In genomic region chr9:72013188-72013877, GRCh38 we compare ENCODE assay signal across 20 cellular contexts. TPM values are rescaled to one million over a fixed set of nuclear protein-coding genes. Genes with fewer than 3 reads are reported as not detected.
DNase-seq lines count a peak whose midpoint lies in the region; ATAC-seq, FAIRE-seq and TF ChIP-seq lines count a peak whose summit lies in the region.
"Had no signal": no experiment of that assay in that cellular context is flagged by ENCODE, and none has a peak within 500 bp of the region (broad histone marks: within the 10 kb centered on the region; RNA-seq: fewer than 3 reads in every experiment).

No MANE protein-coding gene starts in this region.

- TF ChIP-seq EP300 in HepG2 (IDR thresholded peaks at IDR 0.05; ENCODE audit: low read depth in 2 of 2, low read length in 2 of 2) (no peak), HepG2 (CRISPR knock-in tag; IDR thresholded peaks at IDR 0.05; ENCODE audit: borderline replicate concordance) (no peak), H1 (IDR thresholded peaks at IDR 0.05; ENCODE audit: borderline replicate concordance in 1 of 2, low read depth in 2 of 2, low read length in 2 of 2) (no peak)

- H3K4me1 Mint-ChIP-seq in activated CD4-positive, alpha-beta T cell treated with anti-CD3 and anti-CD28 coated beads for 36 hours = peaks cover 9% of the 10 kb centered on the region

- no peak overlapping the region for H3K56ac ChIP-seq in H1 (replicated peaks; ENCODE audit: insufficient read length, low read depth, low read length)

- no peak overlapping the region for H4K5ac ChIP-seq in H1 (ENCODE audit: insufficient read length, low read depth, low read length)

- H3K23me2 ChIP-seq in H1 (ENCODE audit: low read depth, low read length) = no peaks in the 10 kb centered on the region

- no peak overlapping the region for H2BK12ac ChIP-seq in H1 (ENCODE audit: low read depth, low read length)

- no TSS peak for BruUV-seq in HepG2 (replicated peaks; lab: Mats Ljungman, UMichigan)

- H3K4me1 ChIP-seq in HepG2 (ENCODE audit: insufficient read depth, low read length) = peaks cover 36% of the 10 kb centered on the region
- H3K4me1 ChIP-seq in right lobe of liver = no peaks in the 10 kb centered on the region
- peaks cover 8% of the 10 kb centered on the region for H3K4me1 ChIP-seq in MM.1S (ENCODE audit: low read length)
- H3K4me1 ChIP-seq in H1 (replicated peaks in 1 of 4; ENCODE audit: control insufficient read depth in 3 of 4, insufficient read depth in 4 of 4, low read length in 3 of 4) = no peaks in the 10 kb centered on the region
- H3K4me1 ChIP-seq in upper lobe of right lung = no peaks in the 10 kb centered on the region
- H3K4me1 ChIP-seq: body of pancreas had no signal

- no peaks in the 10 kb centered on the region for H3K79me2 ChIP-seq in HepG2 (ENCODE audit: insufficient read depth, low read length)
- no peaks in the 10 kb centered on the region for H3K79me2 ChIP-seq in MM.1S (ENCODE audit: low read length)
- H3K79me2 ChIP-seq in H1 (ENCODE audit: control insufficient read depth in 1 of 2, insufficient read depth in 2 of 2, low read length in 2 of 2) = no peaks in the 10 kb centered on the region

- POLR2A ChIA-PET in HepG2 (lab: Yijun Ruan, JAX) (no interaction called here), H1 (lab: Charles Lee; ENCODE audit: partially characterized antibody) (interaction anchor here (1.2 kb wide), 1 partner anchor 11 kb away, joined by 4 read pairs; no protein-coding TSS in a partner anchor)
- POLR2A ChIA-PET in activated CD4-positive, alpha-beta T cell treated with anti-CD3 and anti-CD28 coated beads for 36 hours (lab: Charles Lee) = no interaction called here

- H3K14ac ChIP-seq in H1 (ENCODE audit: insufficient read length) = no peak overlapping the region

- no peak overlapping the region for H3K4me3 Mint-ChIP-seq in activated CD4-positive, alpha-beta T cell treated with anti-CD3 and anti-CD28 coated beads for 36 hours
- H3K4me3 Mint-ChIP-seq: activated naive CD4-positive, alpha-beta T cell treated with anti-CD3 and anti-CD28 coated beads, Interleukin-2, amount 10 ng/mL, durations not matched to agents 7 days and 5 days; CD4-positive, alpha-beta memory T cell had no signal

- no peaks in the 10 kb centered on the region for H3K9me3 Mint-ChIP-seq in activated CD4-positive, alpha-beta T cell treated with anti-CD3 and anti-CD28 coated beads for 36 hours (ENCODE audit: low read depth)
- H3K9me3 Mint-ChIP-seq: activated naive CD4-positive, alpha-beta T cell treated with anti-CD3 and anti-CD28 coated beads, Interleukin-2, amount 10 ng/mL, durations not matched to agents 7 days and 5 days; CD4-positive, alpha-beta memory T cell had no signal

- H4K91ac ChIP-seq in H1 (replicated peaks; ENCODE audit: insufficient read length, low read length) = peak overlapping the region; percentile 17

- no peak overlapping the region for H3K23ac ChIP-seq in H1 (ENCODE audit: insufficient read length)

- H4K8ac ChIP-seq in H1 (ENCODE audit: extremely low read depth, insufficient read depth, low read length) = no peak overlapping the region

- in situ Hi-C loops in HepG2 (cut with HindIII; ENCODE audit: extremely low pct_ligation_motif_present, low pct_unique_long_range_greater_than_20kb) = loop anchor here (5.0 kb wide), 1 partner anchor 201 kb away; no protein-coding TSS in a partner anchor

- H2BK120ac ChIP-seq in H1 (replicated peaks; ENCODE audit: low read depth, low read length) = no peak overlapping the region

- H3K18ac ChIP-seq in H1 (ENCODE audit: extremely low read depth, low read length) = no peak overlapping the region

- TF ChIP-seq CTCF in HepG2 (CRISPR knock-in tag; IDR thresholded peaks at IDR 0.05) (no peak), right lobe of liver (IDR thresholded peaks at IDR 0.05) (no peak), MM.1S (IDR thresholded peaks at IDR 0.05; ENCODE audit: low read length) (no peak), H1 (IDR thresholded peaks at IDR 0.05; ENCODE audit: control extremely low read depth in 1 of 3, insufficient read depth in 1 of 3, low read depth in 1 of 3, low read length in 3 of 3) (no peak), upper lobe of right lung (IDR thresholded peaks at IDR 0.05) (no peak)

- TF ChIP-seq POLR2A in HepG2 (IDR thresholded peaks at IDR 0.05; ENCODE audit: insufficient read depth in 1 of 2, low read depth in 2 of 2, low read length in 2 of 2) (no peak), right lobe of liver (IDR thresholded peaks at IDR 0.05) (no peak), H1 (IDR thresholded peaks at IDR 0.05; ENCODE audit: control extremely low read depth in 1 of 2, low read depth in 2 of 2, low read length in 2 of 2) (no peak)

- no peaks in the 10 kb centered on the region for H3F3A ChIP-seq in MM.1S (ENCODE audit: insufficient read depth, low read length)

- H2BK5ac ChIP-seq in H1 (ENCODE audit: low read depth, low read length) = no peak overlapping the region

- H3K79me1 ChIP-seq in H1 (ENCODE audit: low read depth, low read length) = no peaks in the 10 kb centered on the region

- no peak overlapping the region for H3K27ac Mint-ChIP-seq in activated CD4-positive, alpha-beta T cell treated with anti-CD3 and anti-CD28 coated beads for 36 hours
- H3K27ac Mint-ChIP-seq: activated naive CD4-positive, alpha-beta T cell treated with anti-CD3 and anti-CD28 coated beads, Interleukin-2, amount 10 ng/mL, durations not matched to agents 7 days and 5 days had no signal

- H3K9me3 ChIP-seq in HepG2 (ENCODE audit: low read length) (no peaks in the 10 kb centered on the region), right lobe of liver (no peaks in the 10 kb centered on the region), MM.1S (replicated peaks; ENCODE audit: insufficient read depth, low read length) (no peaks in the 10 kb centered on the region), H1 (ENCODE audit: insufficient read depth in 2 of 2, low read depth in 1 of 2, low read length in 1 of 2) (no peaks in the 10 kb centered on the region), upper lobe of right lung (no peaks in the 10 kb centered on the region), MG63 (no peaks in the 10 kb centered on the region)
- H3K9me3 ChIP-seq: body of pancreas had no signal

- H3K36me3 ChIP-seq in HepG2 (replicated peaks in 1 of 2; ENCODE audit: control insufficient read depth in 1 of 2, insufficient read depth in 2 of 2, low read length in 2 of 2) (no peaks in the 10 kb centered on the region), right lobe of liver (no peaks in the 10 kb centered on the region), MM.1S (replicated peaks; ENCODE audit: insufficient read depth, low read length) (no peaks in the 10 kb centered on the region), H1 (ENCODE audit: control insufficient read depth in 2 of 4, insufficient read depth in 4 of 4, low read length in 3 of 4) (no peaks in the 10 kb centered on the region), upper lobe of right lung (no peaks in the 10 kb centered on the region), MG63 (no peaks in the 10 kb centered on the region)

- H2AFZ ChIP-seq in HepG2 (ENCODE audit: low read length) = no peak overlapping the region
- H2AFZ ChIP-seq in MM.1S (ENCODE audit: low read length) = no peak overlapping the region
- no peak overlapping the region for H2AFZ ChIP-seq in H1 (ENCODE audit: low read length)

- no peak overlapping the region for H2BK20ac ChIP-seq in H1 (ENCODE audit: low read length)

- no peak overlapping the region for H3K27ac ChIP-seq in HepG2 (ENCODE audit: extremely low read length, insufficient read depth, low read length)
- no peak overlapping the region for H3K27ac ChIP-seq in right lobe of liver
- H3K27ac ChIP-seq in MM.1S (ENCODE audit: low read length) = 0 out of 2 replicates have a peak overlapping the region, but pooled peaks have one; percentile 3
- no peak overlapping the region for H3K27ac ChIP-seq in H1 (ENCODE audit: low read depth, low read length)
- H3K27ac ChIP-seq in upper lobe of right lung = no peak overlapping the region
- H3K27ac ChIP-seq: body of pancreas, foreskin keratinocyte had no signal

- no peak overlapping the region for H2BK15ac ChIP-seq in H1 (ENCODE audit: low read length)

- H3K4me2 ChIP-seq in HepG2 (ENCODE audit: low read depth, low read length) (no peak overlapping the region; the same call in 1 of the 2 replicates), MM.1S (ENCODE audit: low read depth, low read length) (peak overlapping the region; percentile 10; the same call in 1 of the 2 replicates), H1 (ENCODE audit: insufficient read depth in 1 of 2, low read depth in 2 of 2, low read length in 2 of 2) (no peak overlapping the region)

- no peak overlapping the region for H2AK5ac ChIP-seq in H1 (ENCODE audit: low read depth, low read length)

- 0% methylated on average over 1 of the region's 1 CpG for WGBS in HepG2 (ENCODE audit: low lambda C conversion rate)
- WGBS in right lobe of liver (ENCODE audit: insufficient coverage, low coverage, low lambda C conversion rate, missing lambda C conversion rate) = 0% methylated on average over 1 of the region's 1 CpG
- 100% methylated on average over 1 of the region's 1 CpG; no CpG with 5 or more reads in 1 of the 2 experiments for WGBS in H1 (ENCODE audit: extremely low coverage in 1 of 2, insufficient coverage in 1 of 2, insufficient read length in 1 of 2, insufficient replicate concordance in 2 of 2, low coverage in 1 of 2, low lambda C conversion rate in 2 of 2, missing lambda C conversion rate in 1 of 2), 2 experiments

- no peak for DNase-seq in HepG2 (ENCODE audit: low spot score)
- no peak for DNase-seq in right lobe of liver
- peak; percentile 28 for DNase-seq in MM.1S
- DNase-seq in H1 (ENCODE audit: low read depth in 1 of 2, low spot score in 2 of 2) = no peak
- no peak for DNase-seq in upper lobe of right lung
- no peak for DNase-seq in GOT3 (lab: John Stamatoyannopoulos, UW)
- no peak for DNase-seq in activated CD4-positive, alpha-beta T cell treated with anti-CD3 and anti-CD28 coated beads for 36 hours
- no peak for DNase-seq in MG63
- DNase-seq: activated naive CD4-positive, alpha-beta T cell treated with anti-CD3 and anti-CD28 coated beads, Interleukin-2, amount 10 ng/mL, durations not matched to agents 7 days and 5 days; activated T-cell treated with anti-CD3 and anti-CD28 coated beads, Interleukin-2, amount 50 U/mL, for 1 hour; body of pancreas; cortex of kidney; NCI-H1694 treated with DMSO at 0.1 percent for 48 hours; RPMI8226 had no signal

- H3K36me3 Mint-ChIP-seq in activated CD4-positive, alpha-beta T cell treated with anti-CD3 and anti-CD28 coated beads for 36 hours (ENCODE audit: low read depth) = no peaks in the 10 kb centered on the region
- H3K36me3 Mint-ChIP-seq: activated naive CD4-positive, alpha-beta T cell treated with anti-CD3 and anti-CD28 coated beads, Interleukin-2, amount 10 ng/mL, durations not matched to agents 7 days and 5 days; CD4-positive, alpha-beta memory T cell had no signal

- ATAC-seq in HepG2 = peak; percentile 24; the same call in 1 of the 3 replicates
- no peak for ATAC-seq in right lobe of liver
- peak; percentile 41 for ATAC-seq in upper lobe of right lung
- ATAC-seq in activated CD4-positive, alpha-beta T cell treated with anti-CD3 and anti-CD28 coated beads for 36 hours = no peak

- intact Hi-C loops in HepG2 (cut with micrococcal nuclease; ENCODE audit: unreplicated experiment) (no loop called here), right lobe of liver (cut with DNase I) (no loop called here), upper lobe of right lung (cut with DNase I) (no loop called here)
- intact Hi-C loops in activated CD4-positive, alpha-beta T cell treated with anti-CD3 and anti-CD28 coated beads for 36 hours (cut with DNase I, micrococcal nuclease) = no loop called here

- no peak overlapping the region for H3K4ac ChIP-seq in H1 (replicated peaks; ENCODE audit: insufficient read length, low read depth, low read length)

- H3K27me3 Mint-ChIP-seq in activated CD4-positive, alpha-beta T cell treated with anti-CD3 and anti-CD28 coated beads for 36 hours = no peaks in the 10 kb centered on the region
- H3K27me3 Mint-ChIP-seq: activated naive CD4-positive, alpha-beta T cell treated with anti-CD3 and anti-CD28 coated beads, Interleukin-2, amount 10 ng/mL, durations not matched to agents 7 days and 5 days; CD4-positive, alpha-beta memory T cell had no signal

- TF ChIP-seq RAD21 in HepG2 (CRISPR knock-in tag; IDR thresholded peaks at IDR 0.05) (no peak), H1 (IDR thresholded peaks at IDR 0.05 in 1 of 2, conservative IDR thresholded peaks at IDR 0.05 in 1 of 2; ENCODE audit: low read depth in 2 of 2, low read length in 2 of 2) (no peak)

- FAIRE-seq in HepG2 (lab: Jason Lieb, UNC) (no peak), H1 (lab: Jason Lieb, UNC) (no peak)
- FAIRE-seq: TTC549 had no signal

- H3K4me3 ChIP-seq in HepG2 (replicated peaks in 1 of 3; ENCODE audit: insufficient read depth in 1 of 3, low read depth in 2 of 3, low read length in 3 of 3) (no peak overlapping the region), right lobe of liver (no peak overlapping the region), MM.1S (ENCODE audit: low read length) (no peak overlapping the region), H1 (ENCODE audit: extremely low read depth in 1 of 4, insufficient read depth in 2 of 4, low read depth in 3 of 4, low read length in 4 of 4) (no peak overlapping the region), upper lobe of right lung (no peak overlapping the region), MG63 (no peak overlapping the region)
- H3K4me3 ChIP-seq: body of pancreas had no signal

- CTCF ChIA-PET in HepG2 (lab: Yijun Ruan, JAX; ENCODE audit: low intra/inter-chr PET ratio, low total read pairs) (no interaction called here), H1 (lab: Charles Lee; ENCODE audit: partially characterized antibody) (interaction anchor here (0.6 to 1.5 kb wide), 4 partner anchors 11 to 146 kb away, joined by 3 to 6 read pairs (median 3); no protein-coding TSS in a partner anchor)
- CTCF ChIA-PET in activated CD4-positive, alpha-beta T cell treated with anti-CD3 and anti-CD28 coated beads for 36 hours (lab: Charles Lee) = interaction anchor here (0.6 to 2.2 kb wide), 4 partner anchors 11 to 444 kb away, joined by 3 to 14 read pairs (median 4); no protein-coding TSS in a partner anchor

- H3K9me2 ChIP-seq in MM.1S (replicated peaks; ENCODE audit: insufficient read depth, low read length) = no peaks in the 10 kb centered on the region

- H3K27me3 ChIP-seq in HepG2 (ENCODE audit: control insufficient read depth in 1 of 2, insufficient read depth in 2 of 2, low read length in 2 of 2) (no peaks in the 10 kb centered on the region), right lobe of liver (no peaks in the 10 kb centered on the region), MM.1S (replicated peaks; ENCODE audit: insufficient read depth, low read length) (no peaks in the 10 kb centered on the region), H1 (replicated peaks in 1 of 4; ENCODE audit: control insufficient read depth in 3 of 4, extremely low read depth in 1 of 4, insufficient read depth in 3 of 4, low read length in 3 of 4) (no peaks in the 10 kb centered on the region), upper lobe of right lung (no peaks in the 10 kb centered on the region), MG63 (no peaks in the 10 kb centered on the region)
- H3K27me3 ChIP-seq: body of pancreas, foreskin keratinocyte had no signal

- H4K20me1 ChIP-seq in HepG2 (ENCODE audit: insufficient read depth, low read length) = no peaks in the 10 kb centered on the region
- H4K20me1 ChIP-seq in MM.1S (ENCODE audit: insufficient read depth, low read length) = no peaks in the 10 kb centered on the region
- H4K20me1 ChIP-seq in H1 (replicated peaks in 1 of 2; ENCODE audit: control insufficient read depth in 1 of 2, insufficient read depth in 2 of 2, low read length in 2 of 2) = no peaks in the 10 kb centered on the region

- no peak overlapping the region for H3K9ac ChIP-seq in HepG2 (ENCODE audit: insufficient read depth, low read depth, low read length)
- H3K9ac ChIP-seq in MM.1S (ENCODE audit: low read length) = no peak overlapping the region
- H3K9ac ChIP-seq in H1 (replicated peaks in 1 of 4; ENCODE audit: extremely low read depth in 1 of 4, low read depth in 3 of 4, low read length in 3 of 4) = no peak overlapping the region

RNA-seq across cellular contexts. Expression of gene C9orf57, which starts 47.1 kb away (rescaled TPM):
- total RNA-seq in HepG2 (2016; rRNA removed; fragmentation: Illumina TruSeq; extraction: Trizol) (not detected in 2 replicates), right lobe of liver (not detected), upper lobe of right lung (not detected)
- total RNA-seq in HepG2 (2016; cell fraction: cytosol; rRNA removed; fragmentation: Illumina TruSeq; extraction: Trizol; ENCODE audit: low read depth) = not detected in 2 replicates
- not detected in 2 replicates for total RNA-seq in HepG2 (2016; cell fraction: insoluble cytoplasmic fraction; rRNA removed; fragmentation: Illumina TruSeq; extraction: Trizol)
- not detected in 2 replicates for total RNA-seq in HepG2 (2016; cell fraction: membrane; rRNA removed; fragmentation: Illumina TruSeq; extraction: Trizol)
- total RNA-seq in HepG2 (2016; cell fraction: nucleus; rRNA removed; fragmentation: Illumina TruSeq; extraction: Trizol) = not detected in 2 replicates
- polyA plus RNA-seq in HepG2 (2011; rRNA removed) (0.09 and 0.27 TPM in 2 replicates), H1 (2011; rRNA removed) (not detected in 2 replicates)
- 0.04 and 0.05 TPM in 2 replicates for polyA plus RNA-seq in HepG2 (2011; cell fraction: cytosol; rRNA removed)
- polyA plus RNA-seq in HepG2 (2011; cell fraction: nucleus; rRNA removed) = not detected in 2 replicates
- 0.17 TPM in 1 of 2 replicates, not detected in the other for polyA plus RNA-seq in HepG2 (2012)
- polyA plus RNA-seq in HepG2 (2016; cell fraction: cytosol; fragmentation: Illumina TruSeq; extraction: Trizol; ENCODE audit: low read depth) = not detected in 2 replicates
- not detected in 2 replicates for polyA plus RNA-seq in HepG2 (2016; cell fraction: insoluble cytoplasmic fraction; fragmentation: Illumina TruSeq; extraction: Trizol; ENCODE audit: low read depth)
- not detected in 2 replicates for polyA plus RNA-seq in HepG2 (2016; cell fraction: membrane; fragmentation: Illumina TruSeq; extraction: Trizol; ENCODE audit: low read depth)
- not detected in 2 replicates for polyA plus RNA-seq in HepG2 (2016; cell fraction: nucleus; fragmentation: Illumina TruSeq; extraction: Trizol; ENCODE audit: insufficient read depth, low read depth)
- polyA minus RNA-seq in HepG2 (2011; rRNA and poly(A)+ RNA removed; ENCODE audit: low replicate concordance) = not detected in 2 replicates
- not detected in 2 replicates for polyA minus RNA-seq in HepG2 (2011; cell fraction: cytosol; rRNA and poly(A)+ RNA removed)
- not detected in 2 replicates for polyA minus RNA-seq in HepG2 (2011; cell fraction: nucleus; rRNA and poly(A)+ RNA removed)
- not detected in 2 replicates for total RNA-seq in H1 (2021; fragmentation: NEBNext Ultra II Directional; extraction: Animal tissue kit (Norgen Biotek cat#: 25700))
- polyA plus RNA-seq in H1 (2011; cell fraction: cytosol; rRNA removed) = not detected
- polyA plus RNA-seq in H1 (2011; cell fraction: nucleus; rRNA removed) = not detected
- polyA plus RNA-seq in H1 (2012, experiment 1 of 2) = not detected in 4 replicates
- polyA plus RNA-seq in H1 (2012, experiment 2 of 2) = not detected
- polyA plus RNA-seq in H1 (2013, experiment 1 of 2) = not detected
- not detected for polyA plus RNA-seq in H1 (2013, experiment 2 of 2)
- polyA minus RNA-seq in H1 (2011; rRNA and poly(A)+ RNA removed) = not detected in 2 replicates
- not detected for polyA minus RNA-seq in H1 (2011; cell fraction: cytosol; rRNA and poly(A)+ RNA removed)
- polyA minus RNA-seq in H1 (2011; cell fraction: nucleus; rRNA and poly(A)+ RNA removed) = not detected
- total RNA-seq in activated CD4-positive, alpha-beta T cell treated with anti-CD3 and anti-CD28 coated beads for 36 hours = not detected
- total RNA-seq in MG63 (2014; rRNA removed; shearing (Covaris generic); ENCODE audit: low replicate concordance) = not detected in 2 replicates
- total RNA-seq: body of pancreas; CD4-positive, alpha-beta memory T cell; foreskin keratinocyte; HT1080; mucosa of gallbladder; urinary bladder had no signal
- polyA plus RNA-seq: CD4-positive, alpha-beta memory T cell; foreskin keratinocyte; urinary bladder had no signal

Comparison
In these comparisons a context has a peak if more than half of its experiments do, and no peak if none do; other contexts are left out.
1. ATAC-seq: peak in HepG2 (single experiment) and upper lobe of right lung (single experiment); none in right lobe of liver (0 of 4) and activated CD4-positive, alpha-beta T cell treated with anti-CD3 and anti-CD28 coated beads for 36 hours (single experiment).